11 cellular contexts compared by ENCODE assay signal in genomic region chr7:66050990-66051424, GRCh38. TPM values are rescaled to one million over a fixed set of nuclear protein-coding genes. Genes with fewer than 3 reads are reported as not detected.
A peak's percentile ranks its signal among the peaks of the same experiment; 100 is the strongest.
DNase-seq lines count a peak whose midpoint lies in the region; ATAC-seq, FAIRE-seq and TF ChIP-seq lines count a peak whose summit lies in the region.
"Had no signal": no experiment of that assay in that cellular context is flagged by ENCODE, and none has a peak within 500 bp of the region (broad histone marks: within the 10 kb centered on the region; RNA-seq: fewer than 3 reads in every experiment).

No MANE protein-coding gene starts in this region.

- no peak for ATAC-seq in GM18505 (IDR thresholded peaks at IDR 0.05; ENCODE audit: unreplicated experiment)
- ATAC-seq in GM19452 (IDR thresholded peaks at IDR 0.05; ENCODE audit: unreplicated experiment) = no peak
- ATAC-seq in GM18858 (IDR thresholded peaks at IDR 0.05; ENCODE audit: unreplicated experiment) = no peak

- no peak for TF ChIP-seq CTCF in bronchial epithelial cell (IDR thresholded peaks at IDR 0.05; ENCODE audit: insufficient read depth, low read length, severe bottlenecking)

- no peaks in the 10 kb centered on the region for H3K36me3 ChIP-seq in bronchial epithelial cell (ENCODE audit: control insufficient read depth, insufficient read depth, low read length)
- H3K36me3 ChIP-seq: gastrocnemius medialis had no signal

- no peak for TF ChIP-seq POLR2A in GM18505 (IDR thresholded peaks at IDR 0.05; ENCODE audit: borderline replicate concordance, extremely low read depth, insufficient read depth, insufficient read length)

- peak; percentile 83 for FAIRE-seq in bronchial epithelial cell (lab: Jason Lieb, UNC)

- DNase-seq in DMS153 (lab: John Stamatoyannopoulos, UW) (peak; percentile 18), NCI-H2107 (lab: John Stamatoyannopoulos, UW) (peak; percentile 20), bronchial epithelial cell (ENCODE audit: low read depth) (peak; percentile 99), myocyte (ENCODE audit: low read depth) (peak; percentile 92), GM19240 (ENCODE audit: insufficient read length, low spot score) (no peak)
- DNase-seq: activated CD4-positive, CD25-positive, alpha-beta regulatory T cell treated with anti-CD3 and anti-CD28 coated beads, Interleukin-2, amount 50 U/mL, for 72 hours; gastrocnemius medialis; stimulated activated CD4-positive, alpha-beta T cell treated with anti-CD3 and anti-CD28 coated beads, Interleukin-15, amount 100 ng/mL, for 24 hours had no signal

- no peaks in the 10 kb centered on the region for H3K27me3 ChIP-seq in bronchial epithelial cell (ENCODE audit: control insufficient read depth, insufficient read depth, low read length)
- H3K27me3 ChIP-seq: gastrocnemius medialis had no signal

- H3K4me3 ChIP-seq in bronchial epithelial cell (ENCODE audit: low read depth, low read length) = no peak overlapping the region
- H3K4me3 ChIP-seq: gastrocnemius medialis had no signal

RNA-seq across cellular contexts. Expression of gene ASL, which starts 24.6 kb away (rescaled TPM):
- 37.9 and 41.2 TPM in 2 replicates for total RNA-seq in bronchial epithelial cell
- 16.3 and 20.2 TPM in 2 replicates for total RNA-seq in myocyte
- 22.7 TPM for polyA plus RNA-seq in myocyte (2012)
